In genomic region chr17:82236142-82236971, GRCh38 we compare ENCODE assay signal across 7 cellular contexts. TPM values are rescaled to one million over a fixed set of nuclear protein-coding genes. Genes with fewer than 3 reads are reported as not detected.
DNase-seq lines count a peak whose midpoint lies in the region; ATAC-seq and TF ChIP-seq lines count a peak whose summit lies in the region.

No MANE protein-coding gene starts in this region.

- CTCF ChIA-PET in activated CD4-positive, alpha-beta memory T cell treated with anti-CD3 and anti-CD28 coated beads for 36 hours (lab: Charles Lee) = interaction anchor here (0.5 to 3.8 kb wide), 35 partner anchors 8 to 207 kb away, joined by 3 to 23 read pairs (median 5); partner anchors contain the start of genes CCDC57, CD7, DCXR and HEXD

- H3K4me3 Mint-ChIP-seq in activated CD4-positive, alpha-beta memory T cell treated with anti-CD3 and anti-CD28 coated beads for 36 hours = no peak overlapping the region

- H3K9me3 ChIP-seq in duodenal mucosa (ENCODE audit: control insufficient read depth in 1 of 2, low read length in 2 of 2) (no peaks in the 10 kb centered on the region), stomach smooth muscle (ENCODE audit: control insufficient read depth in 2 of 2, low read length in 2 of 2) (no peaks in the 10 kb centered on the region)

- POLR2A ChIA-PET in activated CD4-positive, alpha-beta memory T cell treated with anti-CD3 and anti-CD28 coated beads for 36 hours (lab: Charles Lee) = interaction anchor here (0.7 to 1.7 kb wide), 5 partner anchors 37 to 87 kb away, joined by 3 to 8 read pairs (median 4); partner anchors contain the start of gene CSNK1D

- intact Hi-C loops in activated CD4-positive, alpha-beta memory T cell treated with anti-CD3 and anti-CD28 coated beads for 36 hours (cut with micrococcal nuclease) = loop anchor here (1.0 kb wide), 1 partner anchor 85 kb away; no protein-coding TSS in a partner anchor

- no peaks in the 10 kb centered on the region for H3K9me3 Mint-ChIP-seq in activated CD4-positive, alpha-beta memory T cell treated with anti-CD3 and anti-CD28 coated beads for 36 hours

- peak overlapping the region; percentile 32 for H3K27ac ChIP-seq in duodenal mucosa (ENCODE audit: low read depth, low read length)
- H3K27ac ChIP-seq in stomach smooth muscle (ENCODE audit: low read length) = peak overlapping the region; percentile 66

- no peak overlapping the region for H3K27ac Mint-ChIP-seq in activated CD4-positive, alpha-beta memory T cell treated with anti-CD3 and anti-CD28 coated beads for 36 hours

- H3K9ac ChIP-seq in duodenal mucosa (ENCODE audit: low read depth in 1 of 2, low read length in 2 of 2) (peak overlapping the region; percentile 18 to 58), stomach smooth muscle (ENCODE audit: low read length in 2 of 2) (peak overlapping the region; percentile 55 to 62)

- H3K27me3 ChIP-seq in duodenal mucosa (ENCODE audit: control insufficient read depth in 1 of 2, insufficient read depth in 2 of 2, low read length in 2 of 2) = no peaks in the 10 kb centered on the region
- H3K27me3 ChIP-seq in stomach smooth muscle (ENCODE audit: control insufficient read depth in 1 of 2, insufficient read depth in 2 of 2, low read length in 2 of 2) = no peaks in the 10 kb centered on the region

- peaks cover 47 to 68% of the 10 kb centered on the region in 2 donors for H3K4me1 ChIP-seq in duodenal mucosa (ENCODE audit: control insufficient read depth in 1 of 2, insufficient read depth in 2 of 2, low read length in 2 of 2)
- peaks cover 78% of the 10 kb centered on the region for H3K4me1 ChIP-seq in stomach smooth muscle (ENCODE audit: control insufficient read depth, insufficient read depth, low read length)

- H3K36me3 ChIP-seq in duodenal mucosa (ENCODE audit: control insufficient read depth in 1 of 2, insufficient read depth in 2 of 2, low read length in 2 of 2) (peaks cover 0 to 19% of the 10 kb centered on the region in 2 donors), stomach smooth muscle (ENCODE audit: control insufficient read depth in 2 of 2, insufficient read depth in 2 of 2, low read length in 2 of 2) (peaks cover 2 to 4% of the 10 kb centered on the region in 2 donors)

- peak; percentile 57 for DNase-seq in NCI-H2171 treated with DMSO at 0.1 percent for 48 hours (lab: John Stamatoyannopoulos, UW)
- peak; percentile 79 for DNase-seq in activated CD4-positive, alpha-beta memory T cell treated with anti-CD3 and anti-CD28 coated beads for 36 hours
- DNase-seq in midbrain (lab: John Stamatoyannopoulos, UW) = peak; percentile 76

- H3K27me3 Mint-ChIP-seq in activated CD4-positive, alpha-beta memory T cell treated with anti-CD3 and anti-CD28 coated beads for 36 hours = no peaks in the 10 kb centered on the region

- peaks cover 12% of the 10 kb centered on the region for H3K36me3 Mint-ChIP-seq in activated CD4-positive, alpha-beta memory T cell treated with anti-CD3 and anti-CD28 coated beads for 36 hours

- TF ChIP-seq CTCF in GM12872 (IDR thresholded peaks at IDR 0.05; ENCODE audit: insufficient read depth, low read depth, low read length) = peak; percentile 89

- no peak overlapping the region for H3K4me3 ChIP-seq in duodenal mucosa (ENCODE audit: low read depth in 1 of 2, low read length in 2 of 2)
- H3K4me3 ChIP-seq in stomach smooth muscle (ENCODE audit: low read length in 2 of 2) = peak overlapping the region in 1 of 2 donors; percentile 8

- H3K4me1 Mint-ChIP-seq in activated CD4-positive, alpha-beta memory T cell treated with anti-CD3 and anti-CD28 coated beads for 36 hours (ENCODE audit: low read depth) = peaks cover 50% of the 10 kb centered on the region

- ATAC-seq in GM21717 (IDR thresholded peaks at IDR 0.05; ENCODE audit: unreplicated experiment) = no peak

RNA-seq across cellular contexts. Expression of gene SLC16A3, which starts 7.5 kb away (rescaled TPM):
- 10 to 100 TPM; 97.4 to 99.7 TPM for total RNA-seq in activated CD4-positive, alpha-beta memory T cell treated with anti-CD3 and anti-CD28 coated beads for 36 hours

RNA-seq across cellular contexts. Expression of gene CCDC57, which starts 23.7 kb away (rescaled TPM):
- 10 to 100 TPM; 49.6 to 51.7 TPM for total RNA-seq in activated CD4-positive, alpha-beta memory T cell treated with anti-CD3 and anti-CD28 coated beads for 36 hours

RNA-seq across cellular contexts. Expression of gene CSNK1D, which starts 37.1 kb away (rescaled TPM):
- total RNA-seq in activated CD4-positive, alpha-beta memory T cell treated with anti-CD3 and anti-CD28 coated beads for 36 hours = 100 to 1,000 TPM; 110 to 111 TPM
